In the genomic region with DNA sequence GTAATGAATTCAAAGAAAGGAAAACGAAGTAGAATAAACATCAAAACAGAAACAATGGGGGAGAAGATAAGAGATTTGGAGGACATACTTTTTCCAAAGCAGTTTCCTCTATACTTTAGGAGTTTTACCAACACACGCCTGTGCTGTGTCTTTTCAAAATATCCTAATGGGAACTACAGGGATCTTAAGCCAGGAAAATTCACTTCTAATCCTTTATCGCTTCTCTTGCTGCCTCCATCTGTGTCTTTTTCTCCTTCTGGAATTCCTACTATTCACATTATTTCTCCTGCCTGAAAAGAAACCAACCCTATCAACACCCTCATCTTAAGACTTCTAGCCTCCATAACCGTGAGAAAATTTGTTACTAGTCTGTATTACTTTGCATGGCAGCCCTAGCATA, we compare ENCODE assay signal across 1 cellular context.
TF ChIP-seq lines count a peak whose summit lies in the region.

No MANE protein-coding gene starts in this region.

TF ChIP-seq in GM12878, 131 proteins besides CTCF, POLR2A, EP300 and RAD21:
- TF ChIP-seq, protein P1, sequence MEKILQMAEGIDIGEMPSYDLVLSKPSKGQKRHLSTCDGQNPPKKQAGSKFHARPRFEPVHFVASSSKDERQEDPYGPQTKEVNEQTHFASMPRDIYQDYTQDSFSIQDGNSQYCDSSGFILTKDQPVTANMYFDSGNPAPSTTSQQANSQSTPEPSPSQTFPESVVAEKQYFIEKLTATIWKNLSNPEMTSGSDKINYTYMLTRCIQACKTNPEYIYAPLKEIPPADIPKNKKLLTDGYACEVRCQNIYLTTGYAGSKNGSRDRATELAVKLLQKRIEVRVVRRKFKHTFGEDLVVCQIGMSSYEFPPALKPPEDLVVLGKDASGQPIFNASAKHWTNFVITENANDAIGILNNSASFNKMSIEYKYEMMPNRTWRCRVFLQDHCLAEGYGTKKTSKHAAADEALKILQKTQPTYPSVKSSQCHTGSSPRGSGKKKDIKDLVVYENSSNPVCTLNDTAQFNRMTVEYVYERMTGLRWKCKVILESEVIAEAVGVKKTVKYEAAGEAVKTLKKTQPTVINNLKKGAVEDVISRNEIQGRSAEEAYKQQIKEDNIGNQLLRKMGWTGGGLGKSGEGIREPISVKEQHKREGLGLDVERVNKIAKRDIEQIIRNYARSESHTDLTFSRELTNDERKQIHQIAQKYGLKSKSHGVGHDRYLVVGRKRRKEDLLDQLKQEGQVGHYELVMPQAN (conservative IDR thresholded peaks at IDR 0.05): no peak
- TF ChIP-seq, protein P2, sequence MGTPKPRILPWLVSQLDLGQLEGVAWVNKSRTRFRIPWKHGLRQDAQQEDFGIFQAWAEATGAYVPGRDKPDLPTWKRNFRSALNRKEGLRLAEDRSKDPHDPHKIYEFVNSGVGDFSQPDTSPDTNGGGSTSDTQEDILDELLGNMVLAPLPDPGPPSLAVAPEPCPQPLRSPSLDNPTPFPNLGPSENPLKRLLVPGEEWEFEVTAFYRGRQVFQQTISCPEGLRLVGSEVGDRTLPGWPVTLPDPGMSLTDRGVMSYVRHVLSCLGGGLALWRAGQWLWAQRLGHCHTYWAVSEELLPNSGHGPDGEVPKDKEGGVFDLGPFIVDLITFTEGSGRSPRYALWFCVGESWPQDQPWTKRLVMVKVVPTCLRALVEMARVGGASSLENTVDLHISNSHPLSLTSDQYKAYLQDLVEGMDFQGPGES (IDR thresholded peaks at IDR 0.05): no peak
